Comparison of ENCODE assay signal across 28 cellular contexts in the genomic region with DNA sequence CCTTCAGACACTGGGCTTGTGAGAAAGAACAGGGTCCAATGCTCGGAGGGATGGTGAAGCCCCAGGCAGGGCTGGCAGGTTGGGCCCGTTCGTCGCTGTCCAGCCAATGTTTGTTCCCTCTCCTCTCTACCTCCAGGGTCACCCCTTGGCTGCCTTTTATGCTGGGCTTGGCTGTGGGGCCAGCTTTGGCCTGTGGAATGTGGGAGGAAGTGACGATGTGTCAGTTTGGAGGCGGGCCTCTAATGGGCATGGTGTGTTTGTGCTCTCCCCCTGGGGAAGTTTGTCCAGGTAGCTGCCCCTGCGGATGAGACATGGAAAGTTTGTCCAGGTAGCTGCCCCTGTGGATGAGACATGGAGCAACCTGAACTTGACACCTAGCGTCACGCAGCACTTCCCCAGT.
"Had no signal": no experiment of that assay in that cellular context is flagged by ENCODE, and none has a peak within 500 bp of the region (broad histone marks: within the 10 kb centered on the region; RNA-seq: fewer than 3 reads in every experiment).

No MANE protein-coding gene starts in this region.

- H3K27ac ChIP-seq: adrenal gland, body of pancreas, breast epithelium, KMS-11, SJSA1 had no signal

- H3K36me3 ChIP-seq: adrenal gland, breast epithelium, SJSA1 had no signal

- H3K4me1 ChIP-seq: adrenal gland, body of pancreas, breast epithelium, SJSA1 had no signal

- H3K4me3 ChIP-seq: adrenal gland, body of pancreas, breast epithelium, SJSA1 had no signal

- ATAC-seq: activated CD8-positive, alpha-beta T cell treated with anti-CD3 and anti-CD28 coated beads, Interleukin-2, amount 10 ng/mL, durations not matched to agents 7 days and 5 days; activated naive CD4-positive, alpha-beta T cell treated with anti-CD3 and anti-CD28 coated beads, Interleukin-2, amount 50 U/mL, for 72 hours; body of pancreas; Panc1 had no signal

- H3K27me3 ChIP-seq: adrenal gland, body of pancreas, SJSA1 had no signal

- H3K9me3 ChIP-seq: adrenal gland, body of pancreas, SK-N-SH had no signal

- H3K9me3 Mint-ChIP-seq: activated CD4-positive, alpha-beta T cell treated with anti-CD3 and anti-CD28 coated beads, Interleukin-2, amount 10 ng/mL, durations not matched to agents 24 days and 14 days; activated naive CD4-positive, alpha-beta T cell treated with anti-CD3 and anti-CD28 coated beads for 36 hours; activated naive CD4-positive, alpha-beta T cell treated with anti-CD3 and anti-CD28 coated beads, Interleukin-2, amount 50 U/mL, for 72 hours; activated T-cell treated with anti-CD3 and anti-CD28 coated beads, Interleukin-2, amount 50 U/mL, for 24 hours; activated T-helper 1 cell treated with anti-CD3 and anti-CD28 coated beads, Interleukin-12 subunit alpha, Interleukin-12 subunit beta, Interleukin-2, Interleukin-4 antibody, amounts not matched to agents 30 ng/mL and 10 ng/mL and 1 ng/mL, durations not matched to agents 14 hours and 24 hours and 36 hours; T-helper 1 cell treated with Interleukin-12 subunit alpha and Interleukin-12 subunit beta and Interleukin-4 antibody, amounts not matched to agents 30 μg/mL and 1 μg/mL, for 36 hours; T-helper 2 cell treated with Interferon-gamma antibody and Interleukin-4, amounts not matched to agents 5 μg/mL and 100 μg/mL, for 36 hours had no signal

- DNase-seq: activated CD4-positive, alpha-beta T cell treated with anti-CD3 and anti-CD28 coated beads, Interleukin-2, amount 10 ng/mL, durations not matched to agents 24 days and 14 days; activated CD4-positive, alpha-beta T cell treated with anti-CD3 and anti-CD28 coated beads, Interleukin-2, amount 50 U/mL, for 4 hours; activated CD8-positive, alpha-beta T cell treated with anti-CD3 and anti-CD28 coated beads, Interleukin-2, amount 10 ng/mL, durations not matched to agents 7 days and 5 days; activated gamma-delta T cell treated with Interleukin-2 at 50 U/mL for 16 hours; activated naive CD4-positive, alpha-beta T cell treated with anti-CD3 and anti-CD28 coated beads for 36 hours; activated T-cell treated with anti-CD3 and anti-CD28 coated beads, Interleukin-2, amount 50 U/mL, for 24 hours; adrenal gland; body of pancreas; caudate nucleus; cerebellar nuclear complex; NCI-H1092 treated with DMSO at 0.1 percent for 48 hours; NCI-H1417 treated with DMSO at 0.1 percent for 48 hours; NCI-H187 treated with DMSO at 0.1 percent for 48 hours; NCI-H2081; NCI-H2171 treated with DMSO at 0.1 percent for 48 hours; NCI-H2227 treated with DMSO at 0.1 percent for 48 hours; NCI-H446 treated with DMSO at 0.1 percent for 48 hours; NCI-H524; SHP77 treated with DMSO at 0.1 percent for 48 hours; SK-N-SH had no signal

- H3K36me3 Mint-ChIP-seq: activated naive CD4-positive, alpha-beta T cell treated with anti-CD3 and anti-CD28 coated beads, Interleukin-2, amount 50 U/mL, for 72 hours had no signal

- H3K27me3 Mint-ChIP-seq: activated CD4-positive, alpha-beta T cell treated with anti-CD3 and anti-CD28 coated beads, Interleukin-2, amount 10 ng/mL, durations not matched to agents 24 days and 14 days had no signal

- H3K4me2 ChIP-seq: KMS-11, SK-N-SH had no signal

- H3K27ac Mint-ChIP-seq: activated CD4-positive, alpha-beta T cell treated with anti-CD3 and anti-CD28 coated beads, Interleukin-2, amount 10 ng/mL, durations not matched to agents 24 days and 14 days; activated CD8-positive, alpha-beta T cell treated with anti-CD3 and anti-CD28 coated beads, Interleukin-2, amount 10 ng/mL, durations not matched to agents 7 days and 5 days; activated naive CD4-positive, alpha-beta T cell treated with anti-CD3 and anti-CD28 coated beads for 36 hours; activated naive CD4-positive, alpha-beta T cell treated with anti-CD3 and anti-CD28 coated beads, Interleukin-2, amount 50 U/mL, for 72 hours; activated T-cell treated with anti-CD3 and anti-CD28 coated beads, Interleukin-2, amount 50 U/mL, for 24 hours; activated T-helper 1 cell treated with anti-CD3 and anti-CD28 coated beads, Interleukin-12 subunit alpha, Interleukin-12 subunit beta, Interleukin-2, Interleukin-4 antibody, amounts not matched to agents 30 ng/mL and 10 ng/mL and 1 ng/mL, durations not matched to agents 14 hours and 24 hours and 36 hours; T-helper 1 cell treated with Interleukin-12 subunit alpha and Interleukin-12 subunit beta and Interleukin-4 antibody, amounts not matched to agents 30 μg/mL and 1 μg/mL, for 36 hours; T-helper 2 cell treated with Interferon-gamma antibody and Interleukin-4, amounts not matched to agents 5 μg/mL and 100 μg/mL, for 36 hours had no signal

- H3K9ac ChIP-seq: KMS-11, SK-N-SH had no signal

- H3K4me3 Mint-ChIP-seq: activated CD4-positive, alpha-beta T cell treated with anti-CD3 and anti-CD28 coated beads, Interleukin-2, amount 10 ng/mL, durations not matched to agents 24 days and 14 days; activated CD8-positive, alpha-beta T cell treated with anti-CD3 and anti-CD28 coated beads, Interleukin-2, amount 10 ng/mL, durations not matched to agents 7 days and 5 days; activated naive CD4-positive, alpha-beta T cell treated with anti-CD3 and anti-CD28 coated beads for 36 hours; activated T-cell treated with anti-CD3 and anti-CD28 coated beads, Interleukin-2, amount 50 U/mL, for 24 hours; activated T-helper 1 cell treated with anti-CD3 and anti-CD28 coated beads, Interleukin-12 subunit alpha, Interleukin-12 subunit beta, Interleukin-2, Interleukin-4 antibody, amounts not matched to agents 30 ng/mL and 10 ng/mL and 1 ng/mL, durations not matched to agents 14 hours and 24 hours and 36 hours; T-helper 1 cell treated with Interleukin-12 subunit alpha and Interleukin-12 subunit beta and Interleukin-4 antibody, amounts not matched to agents 30 μg/mL and 1 μg/mL, for 36 hours; T-helper 2 cell treated with Interferon-gamma antibody and Interleukin-4, amounts not matched to agents 5 μg/mL and 100 μg/mL, for 36 hours had no signal

- H3K4me1 Mint-ChIP-seq: activated CD4-positive, alpha-beta T cell treated with anti-CD3 and anti-CD28 coated beads, Interleukin-2, amount 10 ng/mL, durations not matched to agents 24 days and 14 days had no signal
